In genomic region chr1:43286115-43286514, GRCh38 we compare ENCODE assay signal across 20 cellular contexts. TPM values are rescaled to one million over a fixed set of nuclear protein-coding genes. Genes with fewer than 3 reads are reported as not detected.
DNase-seq lines count a peak whose midpoint lies in the region; ATAC-seq and TF ChIP-seq lines count a peak whose summit lies in the region.
"Had no signal": no experiment of that assay in that cellular context is flagged by ENCODE, and none has a peak within 500 bp of the region (broad histone marks: within the 10 kb centered on the region; RNA-seq: fewer than 3 reads in every experiment).

No MANE protein-coding gene starts in this region.

- H3K4me3 ChIP-seq in GM23338 (peak overlapping the region; percentile 68), mammary epithelial cell (replicated peaks in 1 of 3; ENCODE audit: insufficient read depth in 1 of 3, low read depth in 2 of 3, low read length in 3 of 3) (no peak overlapping the region), stomach (peak overlapping the region in 2 of 4 donors; percentile 48 to 51)
- H3K4me3 ChIP-seq: gastroesophageal sphincter, uterus had no signal

- H3K27ac Mint-ChIP-seq in GM23338 (peak overlapping the region; percentile 91), mesothelial cell of epicardium (peak overlapping the region; percentile 58)

- intact Hi-C loops in mammary epithelial cell (cut with micrococcal nuclease) (loop anchor here (5.0 kb wide), 1 partner anchor 71 kb away; the partner anchor contains the start of gene CDC20), stomach (cut with DNase I; ENCODE audit: low total_unique reads) (no loop called here)

- CTCF ChIA-PET in mammary epithelial cell (lab: Charles Lee; ENCODE audit: low non-redundant PET) = interaction anchor here (0.6 to 1.3 kb wide), 3 partner anchors 45 to 72 kb away, joined by 3 to 6 read pairs (median 3); no protein-coding TSS in a partner anchor

- H3K9me3 ChIP-seq in mammary epithelial cell (replicated peaks; ENCODE audit: insufficient read depth, low read length) (no peaks in the 10 kb centered on the region), stomach (no peaks in the 10 kb centered on the region)
- H3K9me3 ChIP-seq: gastroesophageal sphincter, left lung, uterus had no signal

- TF ChIP-seq EP300 in stomach (IDR thresholded peaks at IDR 0.05) = no peak

- dilution Hi-C loops in mammary epithelial cell (cut with HindIII; ENCODE audit: low sequenced_read_pairs) = loop anchor here (5.0 to 10.0 kb wide), 2 partner anchors 86 to 689 kb away; partner anchors contain the start of genes ATP6V0B, B4GALT2 and DPH2

- no peak for TF ChIP-seq POLR2A in stomach (IDR thresholded peaks at IDR 0.05)

- H3K9me3 Mint-ChIP-seq in GM23338 (no peaks in the 10 kb centered on the region), mesothelial cell of epicardium (no peaks in the 10 kb centered on the region)

- no peaks in the 10 kb centered on the region for H4K20me1 ChIP-seq in GM23338 (replicated peaks; ENCODE audit: insufficient read depth)
- no peaks in the 10 kb centered on the region for H4K20me1 ChIP-seq in mammary epithelial cell (ENCODE audit: insufficient read depth, low read length)

- H3K9ac ChIP-seq in mammary epithelial cell (ENCODE audit: insufficient read depth, low read length) = no peak overlapping the region

- H3K9me2 ChIP-seq in GM23338 (ENCODE audit: insufficient read depth) = no peaks in the 10 kb centered on the region

- H3K36me3 ChIP-seq in GM23338 (ENCODE audit: insufficient read depth) = no peaks in the 10 kb centered on the region
- H3K36me3 ChIP-seq in mammary epithelial cell (ENCODE audit: insufficient read depth, low read length) = no peaks in the 10 kb centered on the region
- H3K36me3 ChIP-seq in stomach = no peaks in the 10 kb centered on the region
- H3K36me3 ChIP-seq: gastroesophageal sphincter, left lung, uterus had no signal

- H3K79me2 ChIP-seq in GM23338 (replicated peaks; ENCODE audit: insufficient read depth) (no peaks in the 10 kb centered on the region), mammary epithelial cell (ENCODE audit: insufficient read depth, low read length) (no peaks in the 10 kb centered on the region)

- H3K4me3 Mint-ChIP-seq in GM23338 (peak overlapping the region; percentile 77), mesothelial cell of epicardium (peak overlapping the region; percentile 77)

- H3K27me3 Mint-ChIP-seq in GM23338 (ENCODE audit: insufficient read depth, low read depth, poor library complexity) = peaks cover 13% of the 10 kb centered on the region
- peaks cover 5% of the 10 kb centered on the region for H3K27me3 Mint-ChIP-seq in mesothelial cell of epicardium (ENCODE audit: low read depth)

- H3K4me1 Mint-ChIP-seq in GM23338 = peaks cover 27% of the 10 kb centered on the region
- peaks cover 19% of the 10 kb centered on the region for H3K4me1 Mint-ChIP-seq in mesothelial cell of epicardium

- peak overlapping the region; percentile 83 for H3K4me2 ChIP-seq in GM23338
- no peak overlapping the region for H3K4me2 ChIP-seq in mammary epithelial cell (ENCODE audit: insufficient read depth, low read depth, low read length)

- ATAC-seq in GM23338 (peak; percentile 23), GM21825 (IDR thresholded peaks at IDR 0.05; ENCODE audit: unreplicated experiment) (no peak), HG03469 (IDR thresholded peaks at IDR 0.05; ENCODE audit: unreplicated experiment) (no peak), GM21526 (IDR thresholded peaks at IDR 0.05; ENCODE audit: low FRiP score, unreplicated experiment) (no peak)
- ATAC-seq: gastroesophageal sphincter had no signal

- H3K4me1 ChIP-seq in GM23338 (ENCODE audit: insufficient read depth) (peaks cover 10% of the 10 kb centered on the region), mammary epithelial cell (ENCODE audit: insufficient read depth, low read length) (peaks cover 13% of the 10 kb centered on the region), stomach (peaks cover 5 to 42% (median 22%) of the 10 kb centered on the region in 4 donors)
- H3K4me1 ChIP-seq: gastroesophageal sphincter, uterus had no signal

- in situ Hi-C loops in mammary epithelial cell (cut with MboI; ENCODE audit: low sequenced_read_pairs in 2 of 2) = no loop called here

- BruUV-seq in mammary epithelial cell (replicated peaks; lab: Mats Ljungman, UMichigan) = no TSS peak

- DNase-seq in GM23338 (ENCODE audit: low spot score) (no peak), mammary epithelial cell (no peak), mesothelial cell of epicardium (ENCODE audit: low spot score in 2 of 2, unreplicated experiment in 2 of 2) (no peak), stomach (peak; percentile 52), NCI-H2227 (lab: John Stamatoyannopoulos, UW; ENCODE audit: unreplicated experiment) (no peak)
- DNase-seq: activated CD4-positive, alpha-beta T cell treated with anti-CD3 and anti-CD28 coated beads for 4 hours; HCEC 1CT; KG1; NCI-H1092; stimulated activated CD4-positive, alpha-beta T cell treated with anti-CD3 and anti-CD28 coated beads, Interleukin-4, amount 100 ng/mL, for 1 hour; uterus had no signal

- H3K27me3 ChIP-seq in GM23338 (ENCODE audit: insufficient read depth) (no peaks in the 10 kb centered on the region), mammary epithelial cell (ENCODE audit: insufficient read depth, low read length) (no peaks in the 10 kb centered on the region), stomach (peaks cover 0 to 4% (median 0%) of the 10 kb centered on the region in 3 donors)
- H3K27me3 ChIP-seq: left lung, uterus had no signal

- TF ChIP-seq CTCF in GM23338 (conservative IDR thresholded peaks at IDR 0.05; ENCODE audit: low read depth in 2 of 2) (no peak), mammary epithelial cell (conservative IDR thresholded peaks at IDR 0.05 in 1 of 2, IDR thresholded peaks at IDR 0.05 in 1 of 2; ENCODE audit: extremely low read depth in 1 of 2, insufficient read depth in 1 of 2, low read depth in 1 of 2, low read length in 2 of 2) (no peak), mesothelial cell of epicardium (IDR thresholded peaks at IDR 0.05; ENCODE audit: unreplicated experiment) (no peak), stomach (IDR thresholded peaks at IDR 0.05) (no peak)

- H3K36me3 Mint-ChIP-seq in GM23338 (ENCODE audit: low read depth) = peaks cover 7% of the 10 kb centered on the region; the same call in 1 of the 3 replicates
- H3K36me3 Mint-ChIP-seq in mesothelial cell of epicardium = no peaks in the 10 kb centered on the region

- no peaks in the 10 kb centered on the region for H3F3A ChIP-seq in GM23338 (replicated peaks; ENCODE audit: low read depth)

- H3K27ac ChIP-seq in GM23338 (ENCODE audit: low read depth) = no peak overlapping the region
- H3K27ac ChIP-seq in mammary epithelial cell (ENCODE audit: insufficient read depth, low read depth, low read length) = no peak overlapping the region
- H3K27ac ChIP-seq in stomach = peak overlapping the region; percentile 59 to 88 (median 84)
- H3K27ac ChIP-seq: gastroesophageal sphincter, uterus had no signal

- H2AFZ ChIP-seq in GM23338 (peak overlapping the region; percentile 98), mammary epithelial cell (ENCODE audit: low read depth, low read length) (peak overlapping the region; percentile 77)

- 60% methylated on average over 3 of the region's 11 CpGs for WGBS in mammary epithelial cell (ENCODE audit: low coverage, missing lambda C conversion rate)
- 32 to 74% (median 61%) methylated on average over 11 of the region's 11 CpGs for WGBS in stomach, 5 donors

TF ChIP-seq in GM23338, 12 proteins besides CTCF, POLR2A, EP300 and RAD21 (continues in another document):
- TF ChIP-seq JUNB (IDR thresholded peaks at IDR 0.05; ENCODE audit: unreplicated experiment) (no peak), NANOG (IDR thresholded peaks at IDR 0.05; ENCODE audit: borderline replicate concordance) (no peak), POLR2AphosphoS5 (IDR thresholded peaks at IDR 0.05; ENCODE audit: low read depth) (no peak)

RNA-seq across cellular contexts. Expression of gene C1orf210, which starts 0.7 kb away (rescaled TPM):
- 13.5 and 17.1 TPM in 2 replicates for total RNA-seq in GM23338 (2014; rRNA removed; shearing (Covaris generic))
- polyA plus RNA-seq in GM23338 (2016; fragmentation: Nextera tagmentation; extraction: Ambion mirVana) (9.3 and 10.3 TPM in 2 replicates), mammary epithelial cell (7.6 TPM), stomach (10 to 100 TPM in 2 of 3 donors, 1 to 10 TPM in 1; 7.7 to 34.4 (median 20.2) TPM)
- total RNA-seq in mammary epithelial cell (1 to 10 TPM; 7.0 to 7.2 TPM), mesothelial cell of epicardium (3.7 to 5.3 TPM (median 4.2 TPM) in 3 replicates), stomach (10 to 100 TPM in 2 of 5 donors, 1 to 10 TPM in 2, not detected in 1; 4.3 to 24.3 (median 11.6) TPM)
- polyA minus RNA-seq in mammary epithelial cell = 0.93 TPM
- total RNA-seq: myocyte, osteoblast, skeletal muscle tissue had no signal

RNA-seq across cellular contexts. Expression of gene TIE1, which starts 14.7 kb away (rescaled TPM):
- 1.5 and 2.3 TPM in 2 replicates for total RNA-seq in GM23338 (2014; rRNA removed; shearing (Covaris generic))
- polyA plus RNA-seq in GM23338 (2016; fragmentation: Nextera tagmentation; extraction: Ambion mirVana) = 0.37 TPM in 2 replicates
- not detected for total RNA-seq in mammary epithelial cell
- not detected for polyA plus RNA-seq in mammary epithelial cell
- not detected for polyA minus RNA-seq in mammary epithelial cell
- total RNA-seq in mesothelial cell of epicardium = 1.3 to 1.7 TPM (median 1.5 TPM) in 3 replicates
- 10 to 100 TPM in 4 of 5 donors, not detected in 1; 13.8 to 36.2 (median 16.4) TPM for total RNA-seq in stomach
- polyA plus RNA-seq in stomach = 1 to 10 TPM; 2.1 to 5.8 (median 3.1) TPM
- total RNA-seq: osteoblast had no signal

RNA-seq across cellular contexts. Expression of gene TMEM125, which starts 16.3 kb away (rescaled TPM):
- 31.4 and 39.3 TPM in 2 replicates for total RNA-seq in GM23338 (2014; rRNA removed; shearing (Covaris generic))
- polyA plus RNA-seq in GM23338 (2016; fragmentation: Nextera tagmentation; extraction: Ambion mirVana) (16.2 and 16.8 TPM in 2 replicates), mammary epithelial cell (2.2 TPM), stomach (10 to 100 TPM; 19.2 to 38.8 (median 26.5) TPM)
- total RNA-seq in mammary epithelial cell (1 to 10 TPM in 1 of 2 donors, under 1 TPM in 1; 0.67 to 5.1 TPM), mesothelial cell of epicardium (7.6 to 9.2 TPM (median 7.7 TPM) in 3 replicates), stomach (10 to 100 TPM in 3 of 5 donors, 1 to 10 TPM in 2; 7.0 to 41.9 (median 13.6) TPM)
- polyA minus RNA-seq in mammary epithelial cell = 3.3 TPM
- total RNA-seq: myocyte, osteoblast had no signal

RNA-seq across cellular contexts. Expression of gene MPL, which starts 51.5 kb away (rescaled TPM):
- total RNA-seq in GM23338 (2014; rRNA removed; shearing (Covaris generic)) = not detected in 2 replicates
- polyA plus RNA-seq in GM23338 (2016; fragmentation: Nextera tagmentation; extraction: Ambion mirVana) (0.54 TPM in 1 of 2 replicates, not detected in the other), mammary epithelial cell (0.07 TPM), stomach (not detected)
- total RNA-seq in mammary epithelial cell (under 1 TPM; 0.17 to 0.49 TPM), mesothelial cell of epicardium (0.50 to 0.53 TPM in 2 of 3 replicates, not detected in the other), stomach (not detected)
- polyA minus RNA-seq in mammary epithelial cell = not detected
- total RNA-seq: bronchial epithelial cell, osteoblast, skeletal muscle tissue had no signal

Comparison
In these comparisons a context has a peak if more than half of its experiments do, and no peak if none do; other contexts are left out.
1. H3K27ac ChIP-seq: peak in stomach (5 of 5); none in GM23338 (single experiment) and mammary epithelial cell (single experiment).